ENCODE assay signal across 7 cellular contexts in genomic region chr3:13019243-13019701, GRCh38. TPM values are rescaled to one million over a fixed set of nuclear protein-coding genes. Genes with fewer than 3 reads are reported as not detected.
A peak's percentile ranks its signal among the peaks of the same experiment; 100 is the strongest.
DNase-seq lines count a peak whose midpoint lies in the region; TF ChIP-seq lines count a peak whose summit lies in the region.

No MANE protein-coding gene starts in this region.

- intact Hi-C loops in tibial artery (cut with DNase I; ENCODE audit: low total_unique reads), result loop anchor here (10.0 kb wide), 1 partner anchor 56 kb away; the partner anchor contains the start of gene IQSEC1

- peak overlapping the region; percentile 41 for H3K4me3 ChIP-seq in HUES6 (ENCODE audit: low read depth, low read length)
- H3K4me3 ChIP-seq in cardiac fibroblast (replicated peaks in 1 of 2; ENCODE audit: low read depth in 2 of 2, low read length in 2 of 2), result no peak overlapping the region
- no peak overlapping the region for H3K4me3 ChIP-seq in kidney epithelial cell (ENCODE audit: low read depth, low read length)
- peak overlapping the region; percentile 35 to 45 for H3K4me3 ChIP-seq in tibial artery
- H3K4me3 ChIP-seq in HAP-1, result no peak overlapping the region

- TF ChIP-seq CTCF in cardiac fibroblast (IDR thresholded peaks at IDR 0.05; ENCODE audit: low read depth, low read length) (no peak), kidney epithelial cell (IDR thresholded peaks at IDR 0.05; ENCODE audit: insufficient read depth, low read length, poor library complexity, severe bottlenecking) (no peak), tibial artery (IDR thresholded peaks at IDR 0.05) (no peak)

- H3K4me1 ChIP-seq in HUES6 (ENCODE audit: control insufficient read depth, insufficient read depth, low read length), result peaks cover 69% of the 10 kb centered on the region
- peaks cover 2 to 83% (median 57%) of the 10 kb centered on the region in 4 donors for H3K4me1 ChIP-seq in tibial artery
- H3K4me1 ChIP-seq in HAP-1, result peaks cover 3% of the 10 kb centered on the region; the same call in 1 of the 2 replicates

- DNase-seq in cardiac fibroblast (ENCODE audit: low read depth in 2 of 2), result peak; percentile 61 to 70
- DNase-seq in kidney epithelial cell (ENCODE audit: low read depth), result peak; percentile 38
- peak in 1 of 2 donors; percentile 81 for DNase-seq in tibial artery
- no peak for DNase-seq in HAP-1 (ENCODE audit: low spot score in 2 of 2)
- DNase-seq in GM19240 (ENCODE audit: insufficient read length, low spot score), result no peak
- no peak for DNase-seq in NCI-H526 (lab: John Stamatoyannopoulos, UW)

- H3K36me3 ChIP-seq in HUES6 (ENCODE audit: control insufficient read depth, insufficient read depth, low read length) (no peaks in the 10 kb centered on the region), kidney epithelial cell (ENCODE audit: control insufficient read depth, insufficient read depth, low read length) (no peaks in the 10 kb centered on the region), tibial artery (no peaks in the 10 kb centered on the region), HAP-1 (replicated peaks) (no peaks in the 10 kb centered on the region)

- no peaks in the 10 kb centered on the region for H3K27me3 ChIP-seq in HUES6 (ENCODE audit: control insufficient read depth, insufficient read depth, low read length)
- H3K27me3 ChIP-seq in kidney epithelial cell (ENCODE audit: control insufficient read depth, insufficient read depth, low read length), result no peaks in the 10 kb centered on the region
- H3K27me3 ChIP-seq in tibial artery, result no peaks in the 10 kb centered on the region
- H3K27me3 ChIP-seq in HAP-1 (ENCODE audit: low read depth), result no peaks in the 10 kb centered on the region

- H3K27ac ChIP-seq in HUES6 (ENCODE audit: low read depth, low read length) (peak overlapping the region; percentile 35; the same call in 1 of the 2 replicates), tibial artery (peak overlapping the region; percentile 60 to 62)

- peak overlapping the region; percentile 72 for H3K9ac ChIP-seq in HUES6 (ENCODE audit: low read length)

- H3K9me3 ChIP-seq in HUES6 (ENCODE audit: control insufficient read depth, insufficient read depth, low read depth, low read length) (no peaks in the 10 kb centered on the region), tibial artery (no peaks in the 10 kb centered on the region), HAP-1 (no peaks in the 10 kb centered on the region)

- in situ Hi-C loops in HAP-1 (cut with MboI; ENCODE audit: low sequenced_read_pairs), result no loop called here

RNA-seq across cellular contexts. Expression of gene IQSEC1, which starts 54.0 kb away (rescaled TPM):
- 14.9 and 22.7 TPM in 2 replicates for total RNA-seq in kidney epithelial cell

Comparison
In these comparisons a context has a peak if more than half of its experiments do, and no peak if none do; other contexts are left out.
1. H3K4me3 ChIP-seq: peak in HUES6 (single experiment) and tibial artery (2 of 2); none in cardiac fibroblast (0 of 2), kidney epithelial cell (single experiment) and HAP-1 (single experiment).
2. DNase-seq: peak in cardiac fibroblast (2 of 2) and kidney epithelial cell (single experiment); none in HAP-1 (0 of 2), GM19240 (single experiment) and NCI-H526 (0 of 2).